Comparison of ENCODE assay signal across 18 cellular contexts in genomic region chr2:85106489-85107180, GRCh38. TPM values are rescaled to one million over a fixed set of nuclear protein-coding genes. Genes with fewer than 3 reads are reported as not detected.
A peak's percentile ranks its signal among the peaks of the same experiment; 100 is the strongest.
DNase-seq lines count a peak whose midpoint lies in the region; ATAC-seq and TF ChIP-seq lines count a peak whose summit lies in the region.
"Had no signal": no experiment of that assay in that cellular context is flagged by ENCODE, and none has a peak within 500 bp of the region (broad histone marks: within the 10 kb centered on the region; RNA-seq: fewer than 3 reads in every experiment).

No MANE protein-coding gene starts in this region.

- no peak overlapping the region for H2AFZ ChIP-seq in PC-9
- no peak overlapping the region for H2AFZ ChIP-seq in mesenchymal stem cell (ENCODE audit: low read depth, low read length)
- H2AFZ ChIP-seq: neural progenitor cell had no signal

- CTCF ChIA-PET in PC-9 (lab: Charles Lee), result no interaction called here

- no peak overlapping the region for H4K91ac ChIP-seq in mesenchymal stem cell (ENCODE audit: low read length)

- no peak overlapping the region for H2BK120ac ChIP-seq in mesenchymal stem cell (ENCODE audit: low read depth, low read length)

- H3K79me1 ChIP-seq in mesenchymal stem cell (replicated peaks; ENCODE audit: low read length, poor library complexity, severe bottlenecking), result no peaks in the 10 kb centered on the region

- ATAC-seq in HG03108 (IDR thresholded peaks at IDR 0.05; ENCODE audit: unreplicated experiment), result no peak
- ATAC-seq: activated T-cell treated with anti-CD3 and anti-CD28 coated beads, Interleukin-2, amount 50 U/mL, for 4 hours; effector memory CD8-positive, alpha-beta T cell; GM12878; right cardiac atrium had no signal

- H3K4me3 ChIP-seq in PC-9 (no peak overlapping the region), choroid plexus epithelial cell (ENCODE audit: low read depth, low read length) (no peak overlapping the region), mesenchymal stem cell (ENCODE audit: insufficient read depth in 1 of 2, low read depth in 1 of 2, low read length in 2 of 2) (no peak overlapping the region)
- H3K4me3 ChIP-seq: GM12878, neural progenitor cell had no signal

- no peak overlapping the region for H3K14ac ChIP-seq in mesenchymal stem cell (ENCODE audit: low read length in 2 of 2)

- no peaks in the 10 kb centered on the region for H3K9me2 ChIP-seq in PC-9 (ENCODE audit: insufficient read depth)

- no peaks in the 10 kb centered on the region; the same call in 1 of the 2 replicates for H3F3A ChIP-seq in PC-9 (ENCODE audit: insufficient read depth, low read depth)

- DNase-seq in GM03348 (ENCODE audit: low spot score), result peak; percentile 29
- peak; percentile 33 to 97 for DNase-seq in PC-9
- peak; percentile 86 for DNase-seq in choroid plexus epithelial cell (ENCODE audit: low read depth)
- peak; percentile 48 for DNase-seq in mesenchymal stem cell
- no peak for DNase-seq in ecto neural progenitor cell (ENCODE audit: low spot score)
- DNase-seq in Ammon's horn (ENCODE audit: low spot score), result no peak
- DNase-seq: activated CD4-positive, alpha-beta memory T cell treated with anti-CD3 and anti-CD28 coated beads for 36 hours; activated T-cell treated with anti-CD3 and anti-CD28 coated beads, Interleukin-2, amount 50 U/mL, for 4 hours; caudate nucleus; effector memory CD8-positive, alpha-beta T cell; islet precursor cell; KG1; NCI-H1105 treated with DMSO at 0.1 percent for 48 hours; right cardiac atrium; stimulated activated CD4-positive, alpha-beta T cell treated with anti-CD3 and anti-CD28 coated beads, Interleukin-1b, Interleukin-23, amount 100 ng/mL, for 48 hours had no signal

- H3K79me2 ChIP-seq in PC-9 (ENCODE audit: low read depth), result no peaks in the 10 kb centered on the region

- no peak overlapping the region for H3K18ac ChIP-seq in mesenchymal stem cell (ENCODE audit: low read depth in 1 of 2, low read length in 2 of 2)

- no peak overlapping the region for H2BK15ac ChIP-seq in mesenchymal stem cell (ENCODE audit: low read depth, poor library complexity, severe bottlenecking)

- H2AK5ac ChIP-seq in mesenchymal stem cell (ENCODE audit: low read length, severe bottlenecking), result no peak overlapping the region

- intact Hi-C loops in PC-9 (cut with micrococcal nuclease; ENCODE audit: unreplicated experiment), result no loop called here

- H3K27me3 ChIP-seq in PC-9 (ENCODE audit: insufficient read depth, low read depth), result no peaks in the 10 kb centered on the region
- H3K27me3 ChIP-seq in mesenchymal stem cell (ENCODE audit: control insufficient read depth in 1 of 2, insufficient read depth in 1 of 2, low read length in 2 of 2), result peaks cover 0 to 4% of the 10 kb centered on the region in 2 experiments
- H3K27me3 ChIP-seq: neural progenitor cell had no signal

- H4K20me1 ChIP-seq in PC-9 (ENCODE audit: insufficient read depth), result no peaks in the 10 kb centered on the region

- no peak for TF ChIP-seq CTCF in PC-9 (conservative IDR thresholded peaks at IDR 0.05)
- no peak for TF ChIP-seq CTCF in choroid plexus epithelial cell (conservative IDR thresholded peaks at IDR 0.05; ENCODE audit: low read depth, low read length)

- H3K4me1 ChIP-seq in PC-9 (replicated peaks; ENCODE audit: insufficient read depth) (no peaks in the 10 kb centered on the region; the same call in 1 of the 2 replicates), mesenchymal stem cell (ENCODE audit: control insufficient read depth, insufficient read depth, low read depth, low read length) (no peaks in the 10 kb centered on the region)
- H3K4me1 ChIP-seq: neural progenitor cell had no signal

- 82% methylated on average over 2 of the region's 8 CpGs for WGBS in mesenchymal stem cell

- H3K4me2 ChIP-seq in PC-9 (no peak overlapping the region), mesenchymal stem cell (ENCODE audit: low read length, poor library complexity, severe bottlenecking) (no peak overlapping the region)
- H3K4me2 ChIP-seq: neural progenitor cell had no signal

- no peaks in the 10 kb centered on the region for H3K36me3 ChIP-seq in PC-9 (ENCODE audit: low read depth)
- H3K36me3 ChIP-seq in mesenchymal stem cell (ENCODE audit: control insufficient read depth in 1 of 2, insufficient read depth in 2 of 2, low read depth in 1 of 2, low read length in 2 of 2), result no peaks in the 10 kb centered on the region
- H3K36me3 ChIP-seq: neural progenitor cell had no signal

- POLR2A ChIA-PET in PC-9 (lab: Charles Lee; ENCODE audit: unreplicated experiment), result no interaction called here

- H3K9me3 ChIP-seq in PC-9 (ENCODE audit: insufficient read depth, low read depth) (0 out of 2 replicates have a peak, but pooled peaks cover 3% of the 10 kb centered on the region), mesenchymal stem cell (ENCODE audit: control insufficient read depth, low read length) (no peaks in the 10 kb centered on the region)

- no peak overlapping the region for H3K23ac ChIP-seq in mesenchymal stem cell (ENCODE audit: low read length in 2 of 2)

- no peak overlapping the region for H3K4ac ChIP-seq in mesenchymal stem cell (ENCODE audit: low read depth in 1 of 2, low read length in 2 of 2)

- H2BK12ac ChIP-seq in mesenchymal stem cell (ENCODE audit: low read length in 2 of 2), result no peak overlapping the region

- H2BK5ac ChIP-seq in mesenchymal stem cell (ENCODE audit: low read depth, low read length, poor library complexity, severe bottlenecking), result no peak overlapping the region

- H3K27ac ChIP-seq in PC-9 (no peak overlapping the region), mesenchymal stem cell (ENCODE audit: low read length, poor library complexity, severe bottlenecking) (no peak overlapping the region)
- H3K27ac ChIP-seq: neural progenitor cell had no signal

- no peak overlapping the region for H3K9ac ChIP-seq in mesenchymal stem cell (ENCODE audit: low read length)
- H3K9ac ChIP-seq: neural progenitor cell had no signal

- no TSS peak for BruUV-seq in PC-9 (replicated peaks; lab: Mats Ljungman, UMichigan)

- H4K8ac ChIP-seq in mesenchymal stem cell (ENCODE audit: low read length), result no peak overlapping the region

RNA-seq across cellular contexts. Expression of gene TCF7L1, which starts 26.6 kb away (rescaled TPM):
- total RNA-seq in PC-9 (2021), result 2.3 and 2.8 TPM in 2 replicates
- polyA plus RNA-seq in mesenchymal stem cell (2013, experiment 1 of 2), result 18.8 TPM
- 18.2 TPM for polyA plus RNA-seq in mesenchymal stem cell (2013, experiment 2 of 2)

Comparison
In these comparisons a context has a peak if more than half of its experiments do, and no peak if none do; other contexts are left out.
1. DNase-seq: peak in GM03348 (single experiment), PC-9 (2 of 2), choroid plexus epithelial cell (single experiment) and mesenchymal stem cell (single experiment); none in ecto neural progenitor cell (single experiment) and Ammon's horn (single experiment).